In the genomic region with DNA sequence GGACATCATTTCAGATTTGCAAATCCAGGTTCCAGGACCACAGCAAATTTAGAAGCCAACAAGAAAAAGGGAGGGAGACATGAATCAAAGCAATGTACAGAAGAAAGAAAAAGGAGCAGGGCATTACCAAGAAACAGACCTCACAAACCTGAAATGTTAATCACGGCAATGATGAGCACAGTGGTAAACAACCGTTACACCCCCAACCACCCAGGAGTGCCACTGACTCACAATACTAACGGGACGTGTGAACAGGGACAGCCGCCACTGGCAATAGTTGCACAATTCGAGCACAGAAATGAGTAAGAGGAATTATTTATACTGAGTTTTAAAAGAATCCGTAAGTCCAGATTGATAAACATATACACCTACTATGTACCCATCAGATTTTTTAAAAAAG, we compare ENCODE assay signal across 8 cellular contexts. TPM values are rescaled to one million over a fixed set of nuclear protein-coding genes. Genes with fewer than 3 reads are reported as not detected.
DNase-seq lines count a peak whose midpoint lies in the region; ATAC-seq and TF ChIP-seq lines count a peak whose summit lies in the region.

No MANE protein-coding gene starts in this region.

- H3K27ac ChIP-seq in CD4-positive, alpha-beta memory T cell (ENCODE audit: low read depth, low read length), result no peak overlapping the region
- H3K27ac ChIP-seq in RWPE2 (ENCODE audit: poor library complexity, severe bottlenecking) (peak overlapping the region; percentile 14), osteoblast (ENCODE audit: low read depth, low read length) (peak overlapping the region; percentile 82)

- H3K79me2 ChIP-seq in osteoblast (ENCODE audit: insufficient read depth, low read length), result peaks cover 100% of the 10 kb centered on the region

- no peak overlapping the region for H2AFZ ChIP-seq in osteoblast (ENCODE audit: low read length)

- peaks cover 48 to 81% (median 65%) of the 10 kb centered on the region in 4 donors for H3K4me1 Mint-ChIP-seq in CD4-positive, alpha-beta memory T cell
- H3K4me1 Mint-ChIP-seq in effector memory CD8-positive, alpha-beta T cell (ENCODE audit: low read depth in 2 of 2), result peaks cover 56 to 61% of the 10 kb centered on the region in 2 donors

- ATAC-seq in RWPE2 (ENCODE audit: low read depth) (peak; percentile 84), HG03457 (IDR thresholded peaks at IDR 0.05; ENCODE audit: unreplicated experiment) (no peak), GM21526 (IDR thresholded peaks at IDR 0.05; ENCODE audit: low FRiP score, unreplicated experiment) (no peak)
- peak; percentile 43 for ATAC-seq in effector memory CD8-positive, alpha-beta T cell (replicated peaks)

- H3K36me3 Mint-ChIP-seq in CD4-positive, alpha-beta memory T cell, result peaks cover 25 to 46% of the 10 kb centered on the region in 2 donors
- H3K36me3 Mint-ChIP-seq in effector memory CD8-positive, alpha-beta T cell (ENCODE audit: insufficient read depth), result peaks cover 46% of the 10 kb centered on the region

- H3K27me3 Mint-ChIP-seq in CD4-positive, alpha-beta memory T cell, result no peaks in the 10 kb centered on the region
- no peaks in the 10 kb centered on the region for H3K27me3 Mint-ChIP-seq in effector memory CD8-positive, alpha-beta T cell

- POLR2A ChIA-PET in CD4-positive, alpha-beta memory T cell (lab: Charles Lee; ENCODE audit: partially characterized antibody), result no interaction called here

- CTCF ChIA-PET in CD4-positive, alpha-beta memory T cell (lab: Charles Lee; ENCODE audit: partially characterized antibody), result interaction anchor here (2.1 kb wide), 1 partner anchor 15 kb away, joined by 8 read pairs; a partner anchor contains a TSS

- intact Hi-C loops in CD4-positive, alpha-beta memory T cell (cut with micrococcal nuclease), result no loop called here

- TF ChIP-seq CTCF in RWPE2 (IDR thresholded peaks at IDR 0.05; ENCODE audit: poor library complexity, severe bottlenecking) (no peak), osteoblast (IDR thresholded peaks at IDR 0.05; ENCODE audit: extremely low read depth, low read depth, low read length) (no peak)

- H3K9me3 ChIP-seq in CD4-positive, alpha-beta memory T cell (ENCODE audit: control insufficient read depth in 1 of 2, low read length in 2 of 2), result no peaks in the 10 kb centered on the region
- H3K9me3 ChIP-seq in RWPE2 (ENCODE audit: severe bottlenecking) (no peaks in the 10 kb centered on the region), osteoblast (ENCODE audit: low read depth, low read length) (no peaks in the 10 kb centered on the region)

- H3K27ac Mint-ChIP-seq in CD4-positive, alpha-beta memory T cell, result peak overlapping the region in 6 of 7 donors; percentile 25 to 91 (median 60)
- peak overlapping the region; percentile 50 to 59 for H3K27ac Mint-ChIP-seq in effector memory CD8-positive, alpha-beta T cell

- H3K9me3 Mint-ChIP-seq in CD4-positive, alpha-beta memory T cell, result no peaks in the 10 kb centered on the region
- no peaks in the 10 kb centered on the region for H3K9me3 Mint-ChIP-seq in effector memory CD8-positive, alpha-beta T cell

- no peak for DNase-seq in CD4-positive, alpha-beta memory T cell
- DNase-seq in RWPE2 (ENCODE audit: low spot score), result no peak
- DNase-seq in effector memory CD8-positive, alpha-beta T cell, result no peak
- no peak for DNase-seq in osteoblast (ENCODE audit: insufficient read length, low spot score, missing footprints)
- DNase-seq in central memory CD4-positive, alpha-beta T cell, result no peak
- no peak for DNase-seq in amniotic stem cell (lab: John Stamatoyannopoulos, UW)

- H4K20me1 ChIP-seq in osteoblast (ENCODE audit: insufficient read depth, low read length), result peaks cover 94% of the 10 kb centered on the region

- no peak overlapping the region for H3K4me3 ChIP-seq in CD4-positive, alpha-beta memory T cell (ENCODE audit: low read length in 2 of 2)
- H3K4me3 ChIP-seq in RWPE2 (ENCODE audit: severe bottlenecking) (no peak overlapping the region), osteoblast (ENCODE audit: insufficient read depth, low read length) (peak overlapping the region; percentile 27)

- peak overlapping the region; percentile 52 for H3K4me2 ChIP-seq in osteoblast (ENCODE audit: insufficient read depth, low read length)

- H3K4me1 ChIP-seq in CD4-positive, alpha-beta memory T cell (ENCODE audit: insufficient read depth, low read length), result peaks cover 66% of the 10 kb centered on the region
- H3K4me1 ChIP-seq in RWPE2 (ENCODE audit: insufficient read depth, poor library complexity, severe bottlenecking) (peaks cover 23% of the 10 kb centered on the region), osteoblast (ENCODE audit: insufficient read depth, low read length) (peaks cover 54% of the 10 kb centered on the region)

- peak overlapping the region in 4 of 8 donors; percentile 9 to 31 (median 24) for H3K4me3 Mint-ChIP-seq in CD4-positive, alpha-beta memory T cell
- peak overlapping the region in 1 of 2 donors; percentile 9 for H3K4me3 Mint-ChIP-seq in effector memory CD8-positive, alpha-beta T cell

- peaks cover 15% of the 10 kb centered on the region for H3K36me3 ChIP-seq in CD4-positive, alpha-beta memory T cell (ENCODE audit: insufficient read depth, low read length)
- H3K36me3 ChIP-seq in RWPE2 (ENCODE audit: low read depth), result peaks cover 84% of the 10 kb centered on the region
- peaks cover 50% of the 10 kb centered on the region for H3K36me3 ChIP-seq in osteoblast (ENCODE audit: insufficient read depth, low read length)

- no peaks in the 10 kb centered on the region for H3K27me3 ChIP-seq in CD4-positive, alpha-beta memory T cell (ENCODE audit: insufficient read depth, low read length)
- H3K27me3 ChIP-seq in RWPE2 (ENCODE audit: insufficient read depth, poor library complexity, severe bottlenecking) (no peaks in the 10 kb centered on the region), osteoblast (ENCODE audit: insufficient read depth, low read length) (no peaks in the 10 kb centered on the region)

RNA-seq across cellular contexts. Expression of a gene that starts 13.8 kb away (rescaled TPM):
- total RNA-seq in CD4-positive, alpha-beta memory T cell, result 100 to 1,000 TPM; 135 to 140 TPM
- 10 to 100 TPM; 14.4 to 37.7 TPM for polyA plus RNA-seq in CD4-positive, alpha-beta memory T cell
- 271 and 293 TPM in 2 replicates for total RNA-seq in osteoblast

Comparison
In these comparisons a context has a peak if more than half of its experiments do, and no peak if none do; other contexts are left out.
1. ATAC-seq: peak in RWPE2 (single experiment) and effector memory CD8-positive, alpha-beta T cell (single experiment); none in HG03457 (single experiment) and GM21526 (single experiment).